23 cellular contexts compared by ENCODE assay signal in the genomic region with DNA sequence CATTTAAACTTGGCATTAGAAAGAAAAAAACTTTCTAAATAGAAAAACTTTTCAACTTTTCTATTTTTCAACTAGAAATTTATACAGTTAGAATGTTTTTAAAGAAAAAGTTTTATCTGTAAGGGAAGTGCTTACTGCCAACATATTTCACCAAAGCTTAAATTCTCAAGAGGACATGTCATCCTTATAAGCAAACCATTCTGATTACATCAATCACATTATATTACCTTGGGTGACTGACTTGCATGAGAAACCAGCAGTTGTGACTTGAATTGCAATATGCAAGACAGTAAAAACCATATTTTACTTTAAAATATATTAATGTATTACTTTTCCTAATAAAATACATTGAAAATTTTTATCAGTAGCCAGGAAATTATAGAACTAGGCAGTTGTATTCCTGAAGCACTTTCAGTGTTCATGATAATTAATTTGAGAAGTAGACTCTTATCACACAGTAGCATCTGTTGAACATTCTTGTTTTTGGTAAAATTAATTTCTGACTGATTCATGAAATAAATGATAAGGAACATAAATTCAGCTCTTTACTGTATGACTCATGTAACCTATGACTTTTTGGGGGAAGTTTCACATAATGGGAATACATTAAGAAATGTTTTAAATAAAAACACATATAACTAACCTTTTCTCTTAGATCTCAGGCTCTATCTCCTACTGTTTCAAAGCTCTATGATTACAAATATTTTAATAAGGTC.
DNase-seq lines count a peak whose midpoint lies in the region; TF ChIP-seq lines count a peak whose summit lies in the region.
"Had no signal": no experiment of that assay in that cellular context is flagged by ENCODE, and none has a peak within 500 bp of the region (broad histone marks: within the 10 kb centered on the region; RNA-seq: fewer than 3 reads in every experiment).

No MANE protein-coding gene starts in this region.

- no peak overlapping the region for H4K91ac ChIP-seq in trophoblast cell (ENCODE audit: low read depth, low read length)

- DNase-seq in DMS79 treated with DMSO at 0.1 percent for 48 hours (lab: John Stamatoyannopoulos, UW) (peak; percentile 14), DMS79 (lab: John Stamatoyannopoulos, UW) (no peak), amniotic epithelial cell (ENCODE audit: low read depth) (peak; percentile 69), fibroblast of villous mesenchyme (ENCODE audit: low read depth) (peak; percentile 14), NCI-H128 (lab: John Stamatoyannopoulos, UW; ENCODE audit: unreplicated experiment) (no peak), trophoblast cell (no peak), posterior vena cava (ENCODE audit: low spot score) (no peak)
- DNase-seq in activated naive CD4-positive, alpha-beta T cell treated with anti-CD3 and anti-CD28 coated beads, Interleukin-2, amount 50 U/mL, for 16 hours: no peak
- DNase-seq: activated B cell treated with CpG ODN at 0.5 μM for 24 hours; activated CD8-positive, alpha-beta T cell treated with anti-CD3 and anti-CD28 coated beads, Interleukin-2, amount 10 ng/mL, durations not matched to agents 7 days and 5 days; activated T-cell treated with anti-CD3 and anti-CD28 coated beads, Interleukin-2, amount 50 U/mL, for 48 hours; DMS153; immature natural killer cell; naive thymus-derived CD4-positive, alpha-beta T cell; NCI-H187; NCI-H510A; posterior cingulate gyrus; SHP77; stimulated activated CD4-positive, alpha-beta T cell treated with anti-CD3 and anti-CD28 coated beads, Interleukin-12 subunit alpha, Interleukin-12 subunit beta, amount 100 ng/mL, for 4 hours; thyroid gland had no signal

- no peak overlapping the region for H2BK5ac ChIP-seq in trophoblast cell (ENCODE audit: low read depth, low read length, poor library complexity)

- no peak overlapping the region for H2BK120ac ChIP-seq in trophoblast cell (ENCODE audit: insufficient read depth, low read length, poor library complexity)

- no peak overlapping the region for H4K8ac ChIP-seq in trophoblast cell (ENCODE audit: low read depth, low read length)

- H2AK5ac ChIP-seq in trophoblast cell (ENCODE audit: low read length): no peak overlapping the region

- no peak overlapping the region for H4K12ac ChIP-seq in trophoblast cell (ENCODE audit: low read depth, low read length)

- H3K18ac ChIP-seq in trophoblast cell (ENCODE audit: low read length): no peak overlapping the region

- H3K23ac ChIP-seq in trophoblast cell (ENCODE audit: low read length): no peak overlapping the region

- H3K79me1 ChIP-seq in trophoblast cell (ENCODE audit: low read length): no peaks in the 10 kb centered on the region

- intact Hi-C loops in posterior vena cava (cut with DNase I): no loop called here

- H3K4me3 ChIP-seq in fibroblast of villous mesenchyme (ENCODE audit: low read depth, low read length) (no peak overlapping the region), trophoblast cell (ENCODE audit: low read depth, low read length) (no peak overlapping the region)
- H3K4me3 ChIP-seq: HAP-1, thyroid gland had no signal

- no peak overlapping the region for H3K14ac ChIP-seq in trophoblast cell (ENCODE audit: low read length)

- no peaks in the 10 kb centered on the region for H3K79me2 ChIP-seq in trophoblast cell (ENCODE audit: control insufficient read depth, insufficient read depth, low read length, poor library complexity)

- no peak overlapping the region for H3K9ac ChIP-seq in trophoblast cell (ENCODE audit: low read length)

- H3K9me3 ChIP-seq in trophoblast cell (ENCODE audit: insufficient read depth, low read depth, low read length): peaks cover 8% of the 10 kb centered on the region
- H3K9me3 ChIP-seq: thyroid gland had no signal

- H3K4me1 ChIP-seq in trophoblast cell (ENCODE audit: control insufficient read depth in 1 of 2, insufficient read depth in 2 of 2, low read length in 2 of 2): no peaks in the 10 kb centered on the region
- H3K4me1 ChIP-seq: HAP-1, thyroid gland had no signal

- no peak overlapping the region for H3K27ac ChIP-seq in trophoblast cell (ENCODE audit: low read depth, low read length)
- H3K27ac ChIP-seq: 22Rv1, C4-2B, thyroid gland had no signal

- H3K36me3 ChIP-seq in trophoblast cell (ENCODE audit: control insufficient read depth in 1 of 2, insufficient read depth in 2 of 2, low read length in 2 of 2): no peaks in the 10 kb centered on the region
- H3K36me3 ChIP-seq: HAP-1, thyroid gland had no signal

- TF ChIP-seq CTCF in fibroblast of villous mesenchyme (IDR thresholded peaks at IDR 0.05; ENCODE audit: insufficient read depth, low read depth, low read length): no peak

- no peak overlapping the region for H2AFZ ChIP-seq in trophoblast cell (ENCODE audit: insufficient read depth, low read length, poor library complexity)

- no peak overlapping the region for H2BK12ac ChIP-seq in trophoblast cell (ENCODE audit: low read length)

- H3K27me3 ChIP-seq in trophoblast cell (ENCODE audit: insufficient read depth, low read length): no peaks in the 10 kb centered on the region
- H3K27me3 ChIP-seq: thyroid gland had no signal

- H3K4me2 ChIP-seq in trophoblast cell (ENCODE audit: low read length): no peak overlapping the region

- no peak overlapping the region for H3K4ac ChIP-seq in trophoblast cell (ENCODE audit: low read depth, low read length)

Comparison
In these comparisons a context has a peak if more than half of its experiments do, and no peak if none do; other contexts are left out.
1. DNase-seq: peak in DMS79 treated with DMSO at 0.1 percent for 48 hours (single experiment), amniotic epithelial cell (single experiment) and fibroblast of villous mesenchyme (single experiment); none in DMS79 (single experiment), NCI-H128 (single experiment), trophoblast cell (0 of 2), posterior vena cava (single experiment) and activated naive CD4-positive, alpha-beta T cell treated with anti-CD3 and anti-CD28 coated beads, Interleukin-2, amount 50 U/mL, for 16 hours (single experiment).